Comparison of ENCODE assay signal across 22 cellular contexts in genomic region chr18:27787543-27787942, GRCh38.
"Had no signal": no experiment of that assay in that cellular context is flagged by ENCODE, and none has a peak within 500 bp of the region (broad histone marks: within the 10 kb centered on the region; RNA-seq: fewer than 3 reads in every experiment).

No MANE protein-coding gene starts in this region.

- H3K4me2 ChIP-seq: smooth muscle cell had no signal

- H3K27me3 Mint-ChIP-seq: memory B cell; natural killer cell treated with Interleukin-12 subunit alpha and Interleukin-12 subunit beta and Interleukin-15 and Interleukin-18, amount 100 ng/mL, for 72 hours had no signal

- H3K4me1 Mint-ChIP-seq: memory B cell; stimulated activated effector memory CD8-positive, alpha-beta T cell treated with anti-CD3 and anti-CD28 coated beads, Interleukin-12 subunit alpha, Interleukin-12 subunit beta, amount 100 ng/mL, for 72 hours had no signal

- H3K27ac Mint-ChIP-seq: memory B cell; mesothelial cell of epicardium; natural killer cell treated with Interleukin-12 subunit alpha and Interleukin-12 subunit beta and Interleukin-15 and Interleukin-18, amount 100 ng/mL, for 72 hours; progenitor cell of endocrine pancreas; stimulated activated effector memory CD8-positive, alpha-beta T cell treated with anti-CD3 and anti-CD28 coated beads, Interleukin-12 subunit alpha, Interleukin-12 subunit beta, amount 100 ng/mL, for 72 hours; type B pancreatic cell had no signal

- DNase-seq: effector memory CD4-positive, alpha-beta T cell; gastrocnemius medialis; heart right ventricle; hypothalamus; left ventricle myocardium inferior; lower lobe of right lung; occipital lobe; pancreas; right cardiac atrium; stimulated activated CD4-positive, alpha-beta T cell treated with anti-CD3 and anti-CD28 coated beads, Interleukin-4, amount 100 ng/mL, for 1 hour; stimulated activated CD8-positive, alpha-beta memory T cell treated with anti-CD3 and anti-CD28 coated beads, Interleukin-4, amount 100 ng/mL, for 48 hours; stimulated activated naive CD8-positive, alpha-beta T cell treated with anti-CD3 and anti-CD28 coated beads, Interleukin-15, Interleukin-2, amounts not matched to agents 100 U/mL and 50 U/mL, for 24 hours; thyroid gland had no signal

- H3K4me1 ChIP-seq: gastrocnemius medialis, heart right ventricle, left ventricle myocardium inferior, lower lobe of right lung, pancreas, thyroid gland had no signal

- H3K27ac ChIP-seq: gastrocnemius medialis, heart right ventricle, left ventricle myocardium inferior, lower lobe of right lung, pancreas, suprapubic skin, thyroid gland had no signal

- H3K9me3 Mint-ChIP-seq: mesothelial cell of epicardium, type B pancreatic cell had no signal

- H3K36me3 Mint-ChIP-seq: memory B cell; mesothelial cell of epicardium; natural killer cell treated with Interleukin-12 subunit alpha and Interleukin-12 subunit beta and Interleukin-15 and Interleukin-18, amount 100 ng/mL, for 72 hours; stimulated activated effector memory CD8-positive, alpha-beta T cell treated with anti-CD3 and anti-CD28 coated beads, Interleukin-12 subunit alpha, Interleukin-12 subunit beta, amount 100 ng/mL, for 72 hours; type B pancreatic cell had no signal

- H3K4me3 ChIP-seq: gastrocnemius medialis, heart right ventricle, left ventricle myocardium inferior, lower lobe of right lung, pancreas, smooth muscle cell, suprapubic skin, thyroid gland had no signal

- H3K4me3 Mint-ChIP-seq: memory B cell; mesothelial cell of epicardium; natural killer cell treated with Interleukin-12 subunit alpha and Interleukin-12 subunit beta and Interleukin-15 and Interleukin-18, amount 100 ng/mL, for 72 hours; stimulated activated effector memory CD8-positive, alpha-beta T cell treated with anti-CD3 and anti-CD28 coated beads, Interleukin-12 subunit alpha, Interleukin-12 subunit beta, amount 100 ng/mL, for 72 hours; type B pancreatic cell had no signal

- ATAC-seq: esophagus mucosa; gastrocnemius medialis; heart right ventricle; lower lobe of right lung; natural killer cell treated with Interleukin-12 subunit alpha and Interleukin-12 subunit beta and Interleukin-15 and Interleukin-18, amount 100 ng/mL, for 72 hours; pancreas; right cardiac atrium; stimulated activated effector memory CD8-positive, alpha-beta T cell treated with anti-CD3 and anti-CD28 coated beads, Interleukin-12 subunit alpha, Interleukin-12 subunit beta, amount 100 ng/mL, for 72 hours; stimulated activated naive CD8-positive, alpha-beta T cell treated with anti-CD3 and anti-CD28 coated beads, Interleukin-15, Interleukin-2, amounts not matched to agents 100 U/mL and 50 U/mL, for 24 hours had no signal

- H3K9me3 ChIP-seq: gastrocnemius medialis, left ventricle myocardium inferior, lower lobe of right lung, pancreas, suprapubic skin, thyroid gland had no signal

- H3K36me3 ChIP-seq: gastrocnemius medialis, heart right ventricle, left ventricle myocardium inferior, lower lobe of right lung, pancreas, suprapubic skin, thyroid gland had no signal

- H3K27me3 ChIP-seq: gastrocnemius medialis, heart right ventricle, pancreas, suprapubic skin, thyroid gland had no signal
